Comparison of ENCODE assay signal across 1 cellular context in genomic region chr16:57624044-57624688, GRCh38.
A peak's percentile ranks its signal among the peaks of the same experiment; 100 is the strongest.
TF ChIP-seq lines count a peak whose summit lies in the region.

No MANE protein-coding gene starts in this region.

TF ChIP-seq in HepG2, 621 proteins besides CTCF, POLR2A, EP300 and RAD21 (continued from another document and continues in another):
- TF ChIP-seq ZBTB4 (CRISPR knock-in tag; IDR thresholded peaks at IDR 0.05; ENCODE audit: borderline replicate concordance) (no peak), HOXA5 (CRISPR knock-in tag; IDR thresholded peaks at IDR 0.05) (peak; percentile 20; the same call in 1 of the 2 replicates), TP53 (CRISPR knock-in tag; conservative IDR thresholded peaks at IDR 0.05) (no peak), ZNF143 (CRISPR knock-in tag; IDR thresholded peaks at IDR 0.05) (no peak), PATZ1 (CRISPR knock-in tag; IDR thresholded peaks at IDR 0.05) (no peak; the same call in 1 of the 2 replicates), REST (IDR thresholded peaks at IDR 0.05; ENCODE audit: borderline replicate concordance in 1 of 2, low read depth in 1 of 2, low read length in 2 of 2) (no peak), KAT7 (CRISPR knock-in tag; IDR thresholded peaks at IDR 0.05; ENCODE audit: borderline replicate concordance) (no peak), ATF6 (CRISPR knock-in tag; conservative IDR thresholded peaks at IDR 0.05) (no peak), GATAD2A (CRISPR knock-in tag; IDR thresholded peaks at IDR 0.05) (peak; percentile 80), THAP11 (CRISPR knock-in tag; IDR thresholded peaks at IDR 0.05) (peak; percentile 51; the same call in 1 of the 2 replicates), ZNF543 (CRISPR knock-in tag; IDR thresholded peaks at IDR 0.05) (no peak), PAWR (CRISPR knock-in tag; IDR thresholded peaks at IDR 0.05; ENCODE audit: borderline replicate concordance) (no peak), ZNF562 (CRISPR knock-in tag; IDR thresholded peaks at IDR 0.05; ENCODE audit: borderline replicate concordance) (no peak), ZNF788 (CRISPR knock-in tag; IDR thresholded peaks at IDR 0.05; ENCODE audit: borderline replicate concordance) (no peak), ZNF687 (CRISPR knock-in tag; IDR thresholded peaks at IDR 0.05) (no peak), DRAP1 (CRISPR knock-in tag; IDR thresholded peaks at IDR 0.05) (no peak), ZNF607 (CRISPR knock-in tag; IDR thresholded peaks at IDR 0.05; ENCODE audit: borderline replicate concordance) (no peak), CC2D1A (CRISPR knock-in tag; IDR thresholded peaks at IDR 0.05) (no peak), MYPOP (CRISPR knock-in tag; IDR thresholded peaks at IDR 0.05) (no peak), SRY (CRISPR knock-in tag; IDR thresholded peaks at IDR 0.05) (no peak), SATB2 (CRISPR knock-in tag; IDR thresholded peaks at IDR 0.05) (no peak), MEF2D (CRISPR knock-in tag; IDR thresholded peaks at IDR 0.05) (no peak), ZNF335 (CRISPR knock-in tag; IDR thresholded peaks at IDR 0.05) (peak; percentile 38; the same call in 1 of the 2 replicates), REXO4 (CRISPR knock-in tag; IDR thresholded peaks at IDR 0.05; ENCODE audit: borderline replicate concordance) (no peak), NR0B2 (CRISPR knock-in tag; IDR thresholded peaks at IDR 0.05) (0 out of 2 replicates have a peak, but pooled peaks have one; percentile 22), ZNF672 (CRISPR knock-in tag; IDR thresholded peaks at IDR 0.05) (no peak), ZFP36 (IDR thresholded peaks at IDR 0.05; ENCODE audit: borderline replicate concordance, low read depth, low read length, partially characterized antibody) (no peak), MAFF (IDR thresholded peaks at IDR 0.05; ENCODE audit: low read depth, low read length) (no peak), TBL1XR1 (IDR thresholded peaks at IDR 0.05; ENCODE audit: borderline replicate concordance, low read length, partially characterized antibody) (no peak), ETS1 (CRISPR knock-in tag; IDR thresholded peaks at IDR 0.05) (no peak), ZNF205 (CRISPR knock-in tag; IDR thresholded peaks at IDR 0.05) (no peak)
